In the genomic region with DNA sequence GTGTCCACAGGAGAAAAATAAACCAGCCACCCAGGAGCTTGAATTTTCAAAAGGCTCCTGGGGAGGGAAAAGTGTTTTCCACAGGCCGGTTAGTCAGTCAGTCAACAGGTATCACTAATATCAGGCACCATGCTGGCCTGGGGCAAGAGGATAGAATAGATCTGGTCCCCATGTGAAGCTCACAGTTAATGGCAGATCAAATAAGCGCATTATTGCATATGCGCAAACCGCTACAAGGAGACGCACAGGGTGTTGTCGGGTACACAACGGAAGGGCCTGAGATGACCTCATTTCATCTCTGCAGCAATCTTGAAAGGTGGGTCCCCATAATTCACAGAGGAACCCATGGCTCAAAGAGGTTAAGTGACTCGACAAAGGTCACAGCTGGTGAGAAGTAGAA, we compare ENCODE assay signal across 1 cellular context.
TF ChIP-seq lines count a peak whose summit lies in the region.

No MANE protein-coding gene starts in this region.

TF ChIP-seq in H1, 55 proteins besides CTCF, POLR2A, EP300 and RAD21 (continued from another document):
- TF ChIP-seq, protein P1, sequence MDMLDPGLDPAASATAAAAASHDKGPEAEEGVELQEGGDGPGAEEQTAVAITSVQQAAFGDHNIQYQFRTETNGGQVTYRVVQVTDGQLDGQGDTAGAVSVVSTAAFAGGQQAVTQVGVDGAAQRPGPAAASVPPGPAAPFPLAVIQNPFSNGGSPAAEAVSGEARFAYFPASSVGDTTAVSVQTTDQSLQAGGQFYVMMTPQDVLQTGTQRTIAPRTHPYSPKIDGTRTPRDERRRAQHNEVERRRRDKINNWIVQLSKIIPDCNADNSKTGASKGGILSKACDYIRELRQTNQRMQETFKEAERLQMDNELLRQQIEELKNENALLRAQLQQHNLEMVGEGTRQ (IDR thresholded peaks at IDR 0.05; ENCODE audit: low read length), result no peak
